In genomic region chr7:44103941-44104879, GRCh38 we compare ENCODE assay signal across 8 cellular contexts. TPM values are rescaled to one million over a fixed set of nuclear protein-coding genes. Genes with fewer than 3 reads are reported as not detected.
DNase-seq lines count a peak whose midpoint lies in the region; ATAC-seq and TF ChIP-seq lines count a peak whose summit lies in the region.

Gene AEBP1 (plus strand): TSS chr7:44104345. CDS start chr7:44104666, 321 bp downstream.

- intact Hi-C loops in testis (cut with DNase I; ENCODE audit: low total_unique reads): no loop called here

- TF ChIP-seq CTCF in DND-41 (IDR thresholded peaks at IDR 0.05; ENCODE audit: borderline replicate concordance, extremely low read depth, low read length, poor library complexity, severe bottlenecking) (peak; percentile 37), coronary artery (IDR thresholded peaks at IDR 0.05) (no peak), lung (IDR thresholded peaks at IDR 0.05; ENCODE audit: control extremely low read depth, extremely low read depth) (no peak), testis (IDR thresholded peaks at IDR 0.05) (no peak)

- H3K4me3 ChIP-seq in DND-41 (ENCODE audit: low read depth in 1 of 2, low read length in 2 of 2): peak within 1 kb of the TSS; percentile 68 to 92
- peak within 1 kb of the TSS; percentile 80 for H3K4me3 ChIP-seq in coronary artery
- H3K4me3 ChIP-seq in lung: peak within 1 kb of the TSS; percentile 34
- peak within 1 kb of the TSS; percentile 61 to 66 for H3K4me3 ChIP-seq in testis

- peaks cover 48% of the 10 kb centered on the region for H4K20me1 ChIP-seq in DND-41 (ENCODE audit: insufficient read depth, low read length)

- peaks cover 62% of the 10 kb centered on the region for H3K79me2 ChIP-seq in DND-41 (ENCODE audit: insufficient read depth, low read length)

- peaks cover 49% of the 10 kb centered on the region for H3K36me3 ChIP-seq in DND-41 (ENCODE audit: insufficient read depth, low read length)
- peaks cover 0 to 11% of the 10 kb centered on the region in 2 donors for H3K36me3 ChIP-seq in lung (ENCODE audit: control insufficient read depth in 2 of 2, insufficient read depth in 2 of 2, low read length in 2 of 2)
- H3K36me3 ChIP-seq in testis (ENCODE audit: low read depth, missing control alignments): no peaks in the 10 kb centered on the region

- peak; percentile 69 for ATAC-seq in DND-41 (ENCODE audit: insufficient read depth, low read depth)
- no peak for ATAC-seq in lung (ENCODE audit: insufficient read depth, low FRiP score)
- ATAC-seq in GM19455 (IDR thresholded peaks at IDR 0.05; ENCODE audit: unreplicated experiment): no peak

- H3K4me2 ChIP-seq in DND-41 (ENCODE audit: insufficient read depth, low read length): peak within 1 kb of the TSS; percentile 98

- DNase-seq in DND-41 (peak; percentile 82), RPMI7951 (ENCODE audit: low read depth) (peak; percentile 65), coronary artery (ENCODE audit: low spot score) (no peak), lung (ENCODE audit: low spot score) (no peak), testis (no peak), NCI-H2171 treated with DMSO at 0.1 percent for 48 hours (lab: John Stamatoyannopoulos, UW) (no peak), pons (ENCODE audit: low spot score) (no peak)

- H3K27me3 ChIP-seq in DND-41 (ENCODE audit: insufficient read depth, low read length, poor library complexity): no peaks in the 10 kb centered on the region
- H3K27me3 ChIP-seq in lung (ENCODE audit: control insufficient read depth, insufficient read depth): no peaks in the 10 kb centered on the region
- no peaks in the 10 kb centered on the region for H3K27me3 ChIP-seq in testis

- H3K27ac ChIP-seq in DND-41 (ENCODE audit: low read length) (peak within 1 kb of the TSS; percentile 91), coronary artery (peak within 1 kb of the TSS; percentile 98 to 99), lung (ENCODE audit: low read depth in 1 of 2, low read length in 1 of 2) (peak within 1 kb of the TSS in 1 of 2 donors; percentile 81), testis (peak within 1 kb of the TSS; percentile 80 to 94)

- WGBS in lung, 2 donors: 3% methylated on average over 68 to 86 of the region's 89 CpGs
- 1 to 5% methylated on average over 20 to 83 of the region's 89 CpGs for WGBS in testis, 2 donors

- H3K4me1 ChIP-seq in DND-41 (ENCODE audit: insufficient read depth, low read length) (peaks cover 91% of the 10 kb centered on the region), lung (ENCODE audit: control insufficient read depth in 2 of 2, insufficient read depth in 2 of 2, low read length in 2 of 2) (peaks cover 0 to 3% of the 10 kb centered on the region in 2 donors), testis (peaks cover 14% of the 10 kb centered on the region)

- peak within 1 kb of the TSS; percentile 47 for H2AFZ ChIP-seq in DND-41 (ENCODE audit: low read depth, low read length)

- H3K9me3 ChIP-seq in DND-41 (ENCODE audit: insufficient read depth, low read length, severe bottlenecking): no peaks in the 10 kb centered on the region
- H3K9me3 ChIP-seq in lung (ENCODE audit: control insufficient read depth in 2 of 2, insufficient read depth in 1 of 2, low read length in 1 of 2): no peaks in the 10 kb centered on the region
- no peaks in the 10 kb centered on the region for H3K9me3 ChIP-seq in testis

- H3K9ac ChIP-seq in DND-41 (ENCODE audit: low read depth, low read length): peak within 1 kb of the TSS; percentile 94

- no peak for TF ChIP-seq POLR2A in testis (IDR thresholded peaks at IDR 0.05)

RNA-seq across cellular contexts. Expression of gene AEBP1, which starts in this region (rescaled TPM):
- 73.7 and 79.7 TPM in 2 replicates for total RNA-seq in RPMI7951 (2014; rRNA removed; shearing (Covaris generic))
- 100 to 1,000 TPM in 1 of 2 donors, 10 to 100 TPM in 1; 43.4 to 124 TPM for total RNA-seq in lung
- 10 to 100 TPM; 68.3 to 69.0 TPM for polyA plus RNA-seq in lung
- 100 to 1,000 TPM in 1 of 2 donors, 10 to 100 TPM in 1; 74.5 to 102 TPM for total RNA-seq in testis
- 168 TPM for polyA plus RNA-seq in testis (ENCODE audit: insufficient read depth, low read depth, low replicate concordance)

Comparison
In these comparisons a context has a peak if more than half of its experiments do, and no peak if none do; other contexts are left out.
1. DNase-seq: peak in DND-41 (single experiment) and RPMI7951 (single experiment); none in coronary artery (single experiment), lung (single experiment), testis (single experiment), NCI-H2171 treated with DMSO at 0.1 percent for 48 hours (single experiment) and pons (single experiment).
2. Peak in every context shown above with its lines, with median percentiles within 50 percentile points of each other: H3K4me3 ChIP-seq.